Comparison of ENCODE assay signal across 8 cellular contexts in genomic region chr7:127654404-127655392, GRCh38. TPM values are rescaled to one million over a fixed set of nuclear protein-coding genes. Genes with fewer than 3 reads are reported as not detected.
DNase-seq lines count a peak whose midpoint lies in the region; ATAC-seq, FAIRE-seq and TF ChIP-seq lines count a peak whose summit lies in the region.

No MANE protein-coding gene starts in this region.

- peak overlapping the region; percentile 93 for H3K4me2 ChIP-seq in endothelial cell of umbilical vein (ENCODE audit: insufficient read depth, low read length)

- POLR2A ChIA-PET in endothelial cell of umbilical vein (lab: Charles Lee), result interaction anchor here (0.6 kb wide), 1 partner anchor 13 kb away, joined by 3 read pairs; no protein-coding TSS in a partner anchor

- TF ChIP-seq CTCF in endothelial cell of umbilical vein (IDR thresholded peaks at IDR 0.05; ENCODE audit: extremely low read depth in 1 of 2, insufficient read depth in 1 of 2, low read depth in 1 of 2, low read length in 2 of 2) (no peak), D721Med (IDR thresholded peaks at IDR 0.05; ENCODE audit: insufficient read depth, missing control alignments) (no peak)

- dilution Hi-C loops in endothelial cell of umbilical vein (cut with MboI; ENCODE audit: extremely low pct_ligation_motif_present, low sequenced_read_pairs), result no loop called here

- no peaks in the 10 kb centered on the region for H3K9me1 ChIP-seq in endothelial cell of umbilical vein (replicated peaks; ENCODE audit: control insufficient read depth, extremely low read depth, insufficient read depth, low read length)

- no peak overlapping the region for H3K27ac ChIP-seq in endothelial cell of umbilical vein (ENCODE audit: insufficient read depth, low read depth, low read length)

- H3K36me3 ChIP-seq in endothelial cell of umbilical vein (ENCODE audit: control insufficient read depth in 2 of 2, extremely low read depth in 1 of 2, insufficient read depth in 2 of 2, low read length in 2 of 2), result peaks cover 0 to 7% of the 10 kb centered on the region in 2 experiments

- H3K27me3 ChIP-seq in endothelial cell of umbilical vein (ENCODE audit: control insufficient read depth in 2 of 2, insufficient read depth in 2 of 2, low read length in 2 of 2), result no peaks in the 10 kb centered on the region

- H3K4me1 Mint-ChIP-seq in stimulated activated naive CD8-positive, alpha-beta T cell treated with anti-CD3 and anti-CD28 coated beads, Interleukin-15, Interleukin-2, amounts not matched to agents 100 ng/mL and 50 ng/mL, for 24 hours (ENCODE audit: low read depth), result peaks cover 63% of the 10 kb centered on the region

- H3K27me3 Mint-ChIP-seq in stimulated activated naive CD8-positive, alpha-beta T cell treated with anti-CD3 and anti-CD28 coated beads, Interleukin-15, Interleukin-2, amounts not matched to agents 100 ng/mL and 50 ng/mL, for 24 hours, result no peaks in the 10 kb centered on the region

- no peak for ATAC-seq in stimulated activated naive CD8-positive, alpha-beta T cell treated with anti-CD3 and anti-CD28 coated beads, Interleukin-15, Interleukin-2, amounts not matched to agents 100 U/mL and 50 U/mL, for 24 hours
- ATAC-seq in HG02840 (IDR thresholded peaks at IDR 0.05; ENCODE audit: low FRiP score, unreplicated experiment), result no peak
- no peak for ATAC-seq in HG03342 (IDR thresholded peaks at IDR 0.05; ENCODE audit: unreplicated experiment)

- no peak for TF ChIP-seq POLR2A in endothelial cell of umbilical vein (IDR thresholded peaks at IDR 0.05; ENCODE audit: low read depth, low read length)

- peaks cover 76% of the 10 kb centered on the region for H3K79me2 ChIP-seq in endothelial cell of umbilical vein (ENCODE audit: control insufficient read depth, insufficient read depth, low read length)

- H3K4me3 ChIP-seq in endothelial cell of umbilical vein (replicated peaks in 1 of 3; ENCODE audit: insufficient read depth in 1 of 3, low read depth in 1 of 3, low read length in 3 of 3), result peak overlapping the region in 1 of 3 experiments; percentile 94

- H3K36me3 Mint-ChIP-seq in stimulated activated naive CD8-positive, alpha-beta T cell treated with anti-CD3 and anti-CD28 coated beads, Interleukin-15, Interleukin-2, amounts not matched to agents 100 ng/mL and 50 ng/mL, for 24 hours (ENCODE audit: low read depth), result peaks cover 65% of the 10 kb centered on the region

- no peak overlapping the region for H3K9ac ChIP-seq in endothelial cell of umbilical vein (replicated peaks; ENCODE audit: extremely low read depth, insufficient read depth, low read length)

- H3K4me3 Mint-ChIP-seq in stimulated activated naive CD8-positive, alpha-beta T cell treated with anti-CD3 and anti-CD28 coated beads, Interleukin-15, Interleukin-2, amounts not matched to agents 100 ng/mL and 50 ng/mL, for 24 hours, result peak overlapping the region; percentile 100

- BruUV-seq in endothelial cell of umbilical vein (replicated peaks; lab: Mats Ljungman, UMichigan), result no TSS peak

- DNase-seq in stimulated activated naive CD8-positive, alpha-beta T cell treated with anti-CD3 and anti-CD28 coated beads, Interleukin-15, Interleukin-2, amounts not matched to agents 100 U/mL and 50 U/mL, for 24 hours, result no peak
- DNase-seq in RCC 7860 (ENCODE audit: low spot score) (peak; percentile 27), endothelial cell of umbilical vein (ENCODE audit: low read depth, low spot score) (no peak), D721Med (ENCODE audit: insufficient read length, low spot score) (no peak), AG08395 (ENCODE audit: low spot score) (no peak)

- no peaks in the 10 kb centered on the region for H3K9me3 Mint-ChIP-seq in stimulated activated naive CD8-positive, alpha-beta T cell treated with anti-CD3 and anti-CD28 coated beads, Interleukin-15, Interleukin-2, amounts not matched to agents 100 ng/mL and 50 ng/mL, for 24 hours

- FAIRE-seq in RCC 7860 (lab: Jason Lieb, UNC), result peak; percentile 23
- no peak for FAIRE-seq in endothelial cell of umbilical vein (lab: Jason Lieb, UNC)
- no peak for FAIRE-seq in D721Med (lab: Jason Lieb, UNC)

- peak overlapping the region; percentile 99 for H3K27ac Mint-ChIP-seq in stimulated activated naive CD8-positive, alpha-beta T cell treated with anti-CD3 and anti-CD28 coated beads, Interleukin-15, Interleukin-2, amounts not matched to agents 100 ng/mL and 50 ng/mL, for 24 hours

- CTCF ChIA-PET in endothelial cell of umbilical vein (lab: Charles Lee), result interaction anchor here (0.9 to 2.7 kb wide), 2 partner anchors 12 to 15 kb away, joined by 3 to 14 read pairs; no protein-coding TSS in a partner anchor

- intact Hi-C loops in endothelial cell of umbilical vein (cut with micrococcal nuclease), result loop anchor here (1.0 kb wide), 1 partner anchor 13 kb away; no protein-coding TSS in a partner anchor

- peaks cover 11% of the 10 kb centered on the region for H4K20me1 ChIP-seq in endothelial cell of umbilical vein (replicated peaks; ENCODE audit: control insufficient read depth, extremely low read depth, insufficient read depth, low read length)

- H2AFZ ChIP-seq in endothelial cell of umbilical vein (ENCODE audit: low read depth, low read length), result no peak overlapping the region

- no peaks in the 10 kb centered on the region for H3K9me3 ChIP-seq in endothelial cell of umbilical vein (replicated peaks; ENCODE audit: control insufficient read depth, insufficient read depth, low read length)

- peaks cover 28% of the 10 kb centered on the region for H3K4me1 ChIP-seq in endothelial cell of umbilical vein (ENCODE audit: control insufficient read depth, extremely low read depth, insufficient read depth, low read length)

TF ChIP-seq in endothelial cell of umbilical vein, 7 proteins besides CTCF, POLR2A, EP300 and RAD21:
- TF ChIP-seq EZH2 (IDR thresholded peaks at IDR 0.05; ENCODE audit: borderline replicate concordance, low read depth, low read length, severe bottlenecking), result no peak
- no peak for TF ChIP-seq MAX (IDR thresholded peaks at IDR 0.05; ENCODE audit: insufficient read depth, insufficient read length)
- no peak for TF ChIP-seq GATA2 (IDR thresholded peaks at IDR 0.05; ENCODE audit: insufficient read depth, insufficient read length, low read depth, low read length)
- no peak for TF ChIP-seq JUN (IDR thresholded peaks at IDR 0.05; ENCODE audit: borderline replicate concordance, insufficient read depth, insufficient read length, low read depth)
- TF ChIP-seq POLR2AphosphoS5 (IDR thresholded peaks at IDR 0.05; ENCODE audit: insufficient read depth, low read depth, low read length), result no peak
- TF ChIP-seq MYC (IDR thresholded peaks at IDR 0.05; ENCODE audit: low read depth, low read length), result no peak
- no peak for TF ChIP-seq FOS (IDR thresholded peaks at IDR 0.05; ENCODE audit: borderline replicate concordance, insufficient read depth, low read length)
TF ChIP-seq in endothelial cell of umbilical vein: peak in this region for 0.

RNA-seq across cellular contexts. Expression of gene SND1, which starts 2.7 kb away (rescaled TPM):
- total RNA-seq in endothelial cell of umbilical vein, result 234 and 249 TPM in 2 replicates
- polyA plus RNA-seq in endothelial cell of umbilical vein, result 113 and 116 TPM in 2 replicates
- polyA plus RNA-seq in endothelial cell of umbilical vein (2011; cell fraction: cytosol; rRNA removed), result 142 and 145 TPM in 2 replicates
- polyA plus RNA-seq in endothelial cell of umbilical vein (2011; cell fraction: nucleus; rRNA removed), result 150 and 152 TPM in 2 replicates
- polyA plus RNA-seq in endothelial cell of umbilical vein (2012), result 164 and 205 TPM in 2 replicates
- polyA minus RNA-seq in endothelial cell of umbilical vein, result 269 and 273 TPM in 2 replicates
- 158 TPM for polyA minus RNA-seq in endothelial cell of umbilical vein (2011; cell fraction: cytosol; rRNA and poly(A)+ RNA removed)
- 216 and 269 TPM in 2 replicates for polyA minus RNA-seq in endothelial cell of umbilical vein (2011; cell fraction: nucleus; rRNA and poly(A)+ RNA removed)

RNA-seq across cellular contexts. Expression of gene PAX4, which starts 36.8 kb away (rescaled TPM):
- total RNA-seq in endothelial cell of umbilical vein, result not detected in 2 replicates
- not detected in 2 replicates for polyA plus RNA-seq in endothelial cell of umbilical vein
- not detected in 2 replicates for polyA plus RNA-seq in endothelial cell of umbilical vein (2011; cell fraction: cytosol; rRNA removed)
- not detected in 2 replicates for polyA plus RNA-seq in endothelial cell of umbilical vein (2011; cell fraction: nucleus; rRNA removed)
- polyA plus RNA-seq in endothelial cell of umbilical vein (2012), result not detected in 2 replicates
- polyA minus RNA-seq in endothelial cell of umbilical vein, result not detected in 2 replicates
- polyA minus RNA-seq in endothelial cell of umbilical vein (2011; cell fraction: cytosol; rRNA and poly(A)+ RNA removed), result not detected
- polyA minus RNA-seq in endothelial cell of umbilical vein (2011; cell fraction: nucleus; rRNA and poly(A)+ RNA removed), result not detected in 2 replicates
